18 cellular contexts compared by ENCODE assay signal in genomic region chr9:38687992-38688391, GRCh38. TPM values are rescaled to one million over a fixed set of nuclear protein-coding genes. Genes with fewer than 3 reads are reported as not detected.
DNase-seq lines count a peak whose midpoint lies in the region; ATAC-seq, FAIRE-seq and TF ChIP-seq lines count a peak whose summit lies in the region.
"Had no signal": no experiment of that assay in that cellular context is flagged by ENCODE, and none has a peak within 500 bp of the region (broad histone marks: within the 10 kb centered on the region; RNA-seq: fewer than 3 reads in every experiment).

No MANE protein-coding gene starts in this region.

- no peak overlapping the region for H3K4me3 ChIP-seq in BLaER1 treated with 17β-estradiol and CSF1 and Interleukin-3, amounts not matched to agents 10 nM and 100 nM
- H3K4me3 ChIP-seq in Panc1 (ENCODE audit: low read depth in 2 of 2, low read length in 2 of 2) (peak overlapping the region; percentile 30 to 46), endothelial cell of umbilical vein (replicated peaks in 1 of 3; ENCODE audit: insufficient read depth in 1 of 3, low read depth in 1 of 3, low read length in 3 of 3) (no peak overlapping the region), mucosa of stomach (ENCODE audit: low read length) (no peak overlapping the region)
- H3K4me3 ChIP-seq: lung had no signal

- DNase-seq in Panc1 (ENCODE audit: low read depth, low spot score) (no peak), endothelial cell of umbilical vein (ENCODE audit: low read depth, low spot score) (no peak), HK-2 (ENCODE audit: unreplicated experiment) (no peak), NCI-H82 (lab: John Stamatoyannopoulos, UW) (no peak), NCI-H1694 (lab: John Stamatoyannopoulos, UW) (no peak)
- DNase-seq: activated CD4-positive, CD25-positive, alpha-beta regulatory T cell; effector memory CD8-positive, alpha-beta T cell; NCI-H1048; NCI-H524 had no signal

- in situ Hi-C loops in Panc1 (cut with HindIII; ENCODE audit: low pct_unique_long_range_greater_than_20kb, low sequenced_read_pairs) = no loop called here

- intact Hi-C loops in Panc1 (cut with micrococcal nuclease; ENCODE audit: unreplicated experiment) = no loop called here
- intact Hi-C loops in endothelial cell of umbilical vein (cut with micrococcal nuclease) = no loop called here

- no peak for TF ChIP-seq POLR2A in endothelial cell of umbilical vein (IDR thresholded peaks at IDR 0.05; ENCODE audit: low read depth, low read length)

- H3K36me3 ChIP-seq in BLaER1 treated with 17β-estradiol and CSF1 and Interleukin-3, amounts not matched to agents 10 nM and 100 nM = no peaks in the 10 kb centered on the region
- H3K36me3 ChIP-seq in Panc1 (ENCODE audit: control insufficient read depth, insufficient read depth, low read length) (no peaks in the 10 kb centered on the region), endothelial cell of umbilical vein (ENCODE audit: control insufficient read depth in 2 of 2, extremely low read depth in 1 of 2, insufficient read depth in 2 of 2, low read length in 2 of 2) (no peaks in the 10 kb centered on the region), mucosa of stomach (ENCODE audit: control insufficient read depth, insufficient read depth, low read length) (no peaks in the 10 kb centered on the region)

- no peaks in the 10 kb centered on the region for H3K27me3 ChIP-seq in BLaER1 treated with 17β-estradiol and CSF1 and Interleukin-3, amounts not matched to agents 10 nM and 100 nM
- no peaks in the 10 kb centered on the region for H3K27me3 ChIP-seq in Panc1 (ENCODE audit: control insufficient read depth, insufficient read depth, low read length)
- H3K27me3 ChIP-seq in endothelial cell of umbilical vein (ENCODE audit: control insufficient read depth in 2 of 2, insufficient read depth in 2 of 2, low read length in 2 of 2) = no peaks in the 10 kb centered on the region
- H3K27me3 ChIP-seq in mucosa of stomach (ENCODE audit: control insufficient read depth, insufficient read depth, low read length) = no peaks in the 10 kb centered on the region

- H2AFZ ChIP-seq in endothelial cell of umbilical vein (ENCODE audit: low read depth, low read length) = peak overlapping the region; percentile 23

- peaks cover 20 to 88% (median 72%) of the 10 kb centered on the region in 10 experiments for H3K4me1 ChIP-seq in BLaER1 treated with 17β-estradiol and CSF1 and Interleukin-3, amounts not matched to agents 10 nM and 100 nM
- peaks cover 22% of the 10 kb centered on the region for H3K4me1 ChIP-seq in Panc1 (ENCODE audit: control insufficient read depth, insufficient read depth, low read length)
- peaks cover 7% of the 10 kb centered on the region for H3K4me1 ChIP-seq in endothelial cell of umbilical vein (ENCODE audit: control insufficient read depth, extremely low read depth, insufficient read depth, low read length)
- peaks cover 19% of the 10 kb centered on the region for H3K4me1 ChIP-seq in mucosa of stomach (ENCODE audit: control insufficient read depth, insufficient read depth, low read length)

- H3K27ac ChIP-seq in BLaER1 treated with 17β-estradiol and CSF1 and Interleukin-3, amounts not matched to agents 10 nM and 100 nM = peak overlapping the region in 1 of 11 experiments; percentile 14; a peak in 1 of 22 replicates
- peak overlapping the region; percentile 75 for H3K27ac ChIP-seq in Panc1 (ENCODE audit: low read length)
- no peak overlapping the region for H3K27ac ChIP-seq in endothelial cell of umbilical vein (ENCODE audit: insufficient read depth, low read depth, low read length)

- no peak for FAIRE-seq in endothelial cell of umbilical vein (lab: Jason Lieb, UNC)
- FAIRE-seq: GM12892, H54 had no signal

- no peaks in the 10 kb centered on the region for H3K79me2 ChIP-seq in endothelial cell of umbilical vein (ENCODE audit: control insufficient read depth, insufficient read depth, low read length)

- dilution Hi-C loops in endothelial cell of umbilical vein (cut with MboI; ENCODE audit: extremely low pct_ligation_motif_present, low sequenced_read_pairs) = no loop called here

- CTCF ChIA-PET in Panc1 (lab: Charles Lee) = interaction anchor here (1.2 kb wide), 1 partner anchor 16 kb away, joined by 3 read pairs; no protein-coding TSS in a partner anchor
- CTCF ChIA-PET in endothelial cell of umbilical vein (lab: Charles Lee) = interaction anchor here (1.5 kb wide), 1 partner anchor 11 kb away, joined by 4 read pairs; no protein-coding TSS in a partner anchor

- peak overlapping the region in 7 of 11 experiments; percentile 17 to 92 (median 58); a peak in 11 of 22 replicates for H3K4me2 ChIP-seq in BLaER1 treated with 17β-estradiol and CSF1 and Interleukin-3, amounts not matched to agents 10 nM and 100 nM
- H3K4me2 ChIP-seq in endothelial cell of umbilical vein (ENCODE audit: insufficient read depth, low read length) = peak overlapping the region; percentile 40

- no peak overlapping the region for H3K9ac ChIP-seq in BLaER1 treated with 17β-estradiol and CSF1 and Interleukin-3, amounts not matched to agents 10 nM and 100 nM
- H3K9ac ChIP-seq in endothelial cell of umbilical vein (replicated peaks; ENCODE audit: extremely low read depth, insufficient read depth, low read length) (no peak overlapping the region), mucosa of stomach (ENCODE audit: low read length) (peak overlapping the region; percentile 58)

- POLR2A ChIA-PET in Panc1 (lab: Charles Lee) = no interaction called here
- POLR2A ChIA-PET in endothelial cell of umbilical vein (lab: Charles Lee) = no interaction called here

- ATAC-seq in Panc1 (0 out of 2 replicates have a peak, but pooled peaks have one; percentile 17), GM18873 (IDR thresholded peaks at IDR 0.05; ENCODE audit: low FRiP score, unreplicated experiment) (no peak)

- H3K9me1 ChIP-seq in endothelial cell of umbilical vein (replicated peaks; ENCODE audit: control insufficient read depth, extremely low read depth, insufficient read depth, low read length) = no peaks in the 10 kb centered on the region

- peaks cover 0 to 6% (median 0%) of the 10 kb centered on the region in 11 experiments; a peak in 1 of 22 replicates for H3K9me3 ChIP-seq in BLaER1 treated with 17β-estradiol and CSF1 and Interleukin-3, amounts not matched to agents 10 nM and 100 nM (replicated peaks in 1 of 11)
- no peaks in the 10 kb centered on the region for H3K9me3 ChIP-seq in Panc1 (ENCODE audit: control insufficient read depth, insufficient read depth, low read depth, low read length)
- H3K9me3 ChIP-seq in endothelial cell of umbilical vein (replicated peaks; ENCODE audit: control insufficient read depth, insufficient read depth, low read length) = no peaks in the 10 kb centered on the region
- no peaks in the 10 kb centered on the region for H3K9me3 ChIP-seq in mucosa of stomach (ENCODE audit: control insufficient read depth, low read length)

- TF ChIP-seq CTCF in Panc1 (IDR thresholded peaks at IDR 0.05) (no peak), endothelial cell of umbilical vein (IDR thresholded peaks at IDR 0.05; ENCODE audit: extremely low read depth in 1 of 2, insufficient read depth in 1 of 2, low read depth in 1 of 2, low read length in 2 of 2) (no peak)

- H4K20me1 ChIP-seq in BLaER1 treated with 17β-estradiol and CSF1 and Interleukin-3, amounts not matched to agents 10 nM and 100 nM = no peaks in the 10 kb centered on the region
- no peaks in the 10 kb centered on the region for H4K20me1 ChIP-seq in endothelial cell of umbilical vein (replicated peaks; ENCODE audit: control insufficient read depth, extremely low read depth, insufficient read depth, low read length)

- BruUV-seq in Panc1 (replicated peaks; lab: Mats Ljungman, UMichigan) = no TSS peak
- no TSS peak for BruUV-seq in endothelial cell of umbilical vein (replicated peaks; lab: Mats Ljungman, UMichigan)

TF ChIP-seq in endothelial cell of umbilical vein, 7 proteins besides CTCF, POLR2A, EP300 and RAD21:
- no peak for TF ChIP-seq GATA2 (IDR thresholded peaks at IDR 0.05; ENCODE audit: insufficient read depth, insufficient read length, low read depth, low read length)
- no peak for TF ChIP-seq MAX (IDR thresholded peaks at IDR 0.05; ENCODE audit: insufficient read depth, insufficient read length)
- TF ChIP-seq POLR2AphosphoS5 (IDR thresholded peaks at IDR 0.05; ENCODE audit: insufficient read depth, low read depth, low read length) = no peak
- TF ChIP-seq MYC (IDR thresholded peaks at IDR 0.05; ENCODE audit: low read depth, low read length) = no peak
- TF ChIP-seq EZH2 (IDR thresholded peaks at IDR 0.05; ENCODE audit: borderline replicate concordance, low read depth, low read length, severe bottlenecking) = no peak
- no peak for TF ChIP-seq FOS (IDR thresholded peaks at IDR 0.05; ENCODE audit: borderline replicate concordance, insufficient read depth, low read length)
- TF ChIP-seq JUN (IDR thresholded peaks at IDR 0.05; ENCODE audit: borderline replicate concordance, insufficient read depth, insufficient read length, low read depth) = no peak

RNA-seq across cellular contexts. Expression of gene FAM240B, which starts 31.9 kb away (rescaled TPM):
- total RNA-seq in Panc1 (2021; ENCODE audit: unreplicated experiment) (not detected), endothelial cell of umbilical vein (not detected in 2 replicates)
- not detected for polyA plus RNA-seq in Panc1 (2012; ENCODE audit: insufficient read length)
- not detected in 2 replicates for polyA plus RNA-seq in endothelial cell of umbilical vein
- not detected in 2 replicates for polyA plus RNA-seq in endothelial cell of umbilical vein (2011; cell fraction: cytosol; rRNA removed)
- polyA plus RNA-seq in endothelial cell of umbilical vein (2011; cell fraction: nucleus; rRNA removed) = not detected in 2 replicates
- polyA plus RNA-seq in endothelial cell of umbilical vein (2012) = not detected in 2 replicates
- not detected in 2 replicates for polyA minus RNA-seq in endothelial cell of umbilical vein
- polyA minus RNA-seq in endothelial cell of umbilical vein (2011; cell fraction: cytosol; rRNA and poly(A)+ RNA removed) = not detected
- not detected in 2 replicates for polyA minus RNA-seq in endothelial cell of umbilical vein (2011; cell fraction: nucleus; rRNA and poly(A)+ RNA removed)
- total RNA-seq: HT1080, lung, posterior vena cava, SK-MEL-5 had no signal
- polyA plus RNA-seq: lung had no signal

Comparison
In these comparisons a context has a peak if more than half of its experiments do, and no peak if none do; other contexts are left out.
1. H3K4me3 ChIP-seq: peak in Panc1 (2 of 2); none in BLaER1 treated with 17β-estradiol and CSF1 and Interleukin-3, amounts not matched to agents 10 nM and 100 nM (0 of 10), endothelial cell of umbilical vein (0 of 3) and mucosa of stomach (single experiment).